8 cellular contexts compared by ENCODE assay signal in genomic region chr5:126970517-126971017, GRCh38. TPM values are rescaled to one million over a fixed set of nuclear protein-coding genes. Genes with fewer than 3 reads are reported as not detected.
A peak's percentile ranks its signal among the peaks of the same experiment; 100 is the strongest.
DNase-seq lines count a peak whose midpoint lies in the region; ATAC-seq, FAIRE-seq and TF ChIP-seq lines count a peak whose summit lies in the region.

No MANE protein-coding gene starts in this region.

- no peaks in the 10 kb centered on the region for H3K79me2 ChIP-seq in ACC112 (ENCODE audit: control insufficient read depth, insufficient read depth, low read length, unreplicated experiment)

- no peaks in the 10 kb centered on the region for H3K9me3 ChIP-seq in right atrium auricular region

- TF ChIP-seq CTCF in right atrium auricular region (IDR thresholded peaks at IDR 0.05) = no peak

- ATAC-seq in HG02885 (IDR thresholded peaks at IDR 0.05; ENCODE audit: poor library complexity, unreplicated experiment) = no peak
- no peak for ATAC-seq in naive thymus-derived CD8-positive, alpha-beta T cell

- peak; percentile 88 for FAIRE-seq in H54 (lab: Jason Lieb, UNC)

- H3K27me3 ChIP-seq in ACC112 (ENCODE audit: insufficient read depth, low read length) (no peaks in the 10 kb centered on the region), right atrium auricular region (no peaks in the 10 kb centered on the region)

- H3K4me3 Mint-ChIP-seq in naive thymus-derived CD8-positive, alpha-beta T cell = peak overlapping the region in 1 of 10 donors; percentile 8

- no peaks in the 10 kb centered on the region for H3K27me3 Mint-ChIP-seq in naive thymus-derived CD8-positive, alpha-beta T cell

- POLR2A ChIA-PET in naive thymus-derived CD8-positive, alpha-beta T cell (lab: Charles Lee) = interaction anchor here (0.7 kb wide), 2 partner anchors 17 to 117 kb away, joined by 3 read pairs; no protein-coding TSS in a partner anchor

- H3K4me3 ChIP-seq in ACC112 (ENCODE audit: low read depth, low read length) = no peak overlapping the region
- no peak overlapping the region for H3K4me3 ChIP-seq in right atrium auricular region

- H3K27ac ChIP-seq in ACC112 (ENCODE audit: low read depth, low read length) (peak overlapping the region; percentile 6; the same call in 1 of the 2 replicates), right atrium auricular region (peak overlapping the region; percentile 41 to 71)

- H3K9me3 Mint-ChIP-seq in naive thymus-derived CD8-positive, alpha-beta T cell = no peaks in the 10 kb centered on the region

- peaks cover 26% of the 10 kb centered on the region for H3K4me1 ChIP-seq in ACC112 (ENCODE audit: control insufficient read depth, insufficient read depth, low read length, unreplicated experiment)
- peaks cover 0 to 34% of the 10 kb centered on the region in 2 donors for H3K4me1 ChIP-seq in right atrium auricular region

- peak overlapping the region in 5 of 10 donors; percentile 2 to 89 (median 37) for H3K27ac Mint-ChIP-seq in naive thymus-derived CD8-positive, alpha-beta T cell

- H3K4me1 Mint-ChIP-seq in naive thymus-derived CD8-positive, alpha-beta T cell = peaks cover 12 to 56% (median 31%) of the 10 kb centered on the region in 4 donors

- TF ChIP-seq POLR2A in H54 (IDR thresholded peaks at IDR 0.05; ENCODE audit: low read depth, low read length) = no peak

- peaks cover 0 to 3% (median 0%) of the 10 kb centered on the region in 3 donors for H3K36me3 Mint-ChIP-seq in naive thymus-derived CD8-positive, alpha-beta T cell

- H3K36me3 ChIP-seq in ACC112 (ENCODE audit: insufficient read depth, low read length) = no peaks in the 10 kb centered on the region
- no peaks in the 10 kb centered on the region for H3K36me3 ChIP-seq in right atrium auricular region

- DNase-seq in H54 (ENCODE audit: insufficient read length, low spot score) = no peak
- peak; percentile 83 for DNase-seq in amniotic epithelial cell (ENCODE audit: low read depth)
- DNase-seq in right atrium auricular region (ENCODE audit: low spot score) = no peak
- no peak for DNase-seq in posterior cingulate gyrus
- DNase-seq in NCI-H187 treated with DMSO at 0.1 percent for 48 hours (lab: John Stamatoyannopoulos, UW) = no peak
- no peak for DNase-seq in naive thymus-derived CD8-positive, alpha-beta T cell

- intact Hi-C loops in posterior cingulate gyrus (cut with DNase I) = no loop called here

- no peak overlapping the region for H2AFZ ChIP-seq in ACC112 (ENCODE audit: low read length, unreplicated experiment)

RNA-seq across cellular contexts. Expression of gene MARCHF3, which starts 59.8 kb away (rescaled TPM):
- 10 to 100 TPM; 14.5 to 19.7 TPM for total RNA-seq in right atrium auricular region
- total RNA-seq in naive thymus-derived CD8-positive, alpha-beta T cell = 10 to 100 TPM; 12.3 to 12.7 TPM
- 1 to 10 TPM; 3.4 to 9.3 (median 6.8) TPM for polyA plus RNA-seq in naive thymus-derived CD8-positive, alpha-beta T cell
